ENCODE assay signal across 7 cellular contexts in the genomic region with DNA sequence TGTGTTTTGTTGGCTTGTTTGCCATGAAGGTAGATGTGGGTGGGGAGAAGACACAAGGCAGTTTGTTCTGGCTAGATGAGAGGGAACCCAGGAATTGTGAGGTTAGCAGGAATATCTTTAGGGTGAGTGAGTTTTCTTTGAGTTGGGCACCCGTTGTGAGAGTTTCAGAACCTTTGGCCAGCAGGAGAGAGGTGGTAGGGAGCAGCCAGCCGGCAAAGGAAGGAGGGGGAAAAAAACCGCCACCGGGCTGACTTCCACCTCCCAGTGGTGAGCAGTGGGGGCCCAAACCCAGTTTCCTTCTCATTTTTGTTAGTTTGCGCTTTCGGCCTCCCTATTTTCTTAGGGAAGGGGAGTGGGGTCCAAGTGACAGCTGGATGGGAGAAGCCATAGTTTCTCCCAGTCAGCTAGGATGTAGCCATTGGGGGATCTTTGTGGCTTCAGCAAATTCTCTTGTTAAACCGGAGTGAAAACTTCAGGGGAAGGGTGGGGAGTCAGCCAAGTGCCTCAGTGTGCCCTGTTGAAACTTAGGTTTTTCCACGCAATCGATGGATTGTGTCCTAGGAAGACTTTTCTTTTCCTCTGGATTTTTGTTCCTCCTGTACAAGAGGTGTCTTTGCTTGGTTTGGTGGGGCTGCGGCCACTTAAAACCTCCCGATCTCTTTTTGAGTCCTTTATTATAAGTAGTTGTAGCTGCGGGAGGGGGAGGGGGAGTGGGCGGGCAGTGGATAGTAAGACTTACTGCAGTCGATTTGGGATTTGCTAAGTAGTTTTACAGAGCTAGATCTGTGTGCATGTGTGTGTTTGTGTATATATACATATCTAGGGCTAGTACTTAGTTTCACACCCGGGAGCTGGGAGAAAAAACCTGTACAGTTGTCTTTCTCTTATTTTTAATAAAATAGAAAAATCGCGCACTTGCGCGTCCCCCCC. TPM values are rescaled to one million over a fixed set of nuclear protein-coding genes. Genes with fewer than 3 reads are reported as not detected.
A peak's percentile ranks its signal among the peaks of the same experiment; 100 is the strongest.
DNase-seq lines count a peak whose midpoint lies in the region; ATAC-seq and TF ChIP-seq lines count a peak whose summit lies in the region.
"Had no signal": no experiment of that assay in that cellular context is flagged by ENCODE, and none has a peak within 500 bp of the region (broad histone marks: within the 10 kb centered on the region; RNA-seq: fewer than 3 reads in every experiment).

No MANE protein-coding gene starts in this region.

- H3K9me3 Mint-ChIP-seq in CD14-positive monocyte = peaks cover 0 to 17% (median 7%) of the 10 kb centered on the region in 7 donors
- H3K9me3 Mint-ChIP-seq in stimulated activated naive B cell treated with anti-CD40 and anti-IgM and Interleukin-4, amounts not matched to agents 10 μg/mL and 1 μg/mL and 100 μg/mL, for 72 hours = no peaks in the 10 kb centered on the region

- H3K27ac Mint-ChIP-seq in CD14-positive monocyte = peak overlapping the region in 4 of 7 donors; percentile 38 to 90 (median 50)
- H3K27ac Mint-ChIP-seq in stimulated activated naive B cell treated with anti-CD40 and anti-IgM and Interleukin-4, amounts not matched to agents 10 μg/mL and 1 μg/mL and 100 μg/mL, for 72 hours = no peak overlapping the region

- intact Hi-C loops in CD14-positive monocyte (cut with micrococcal nuclease) = loop anchor here in 1 of 2 donors (10.0 kb wide), 1 partner anchor 122 kb away; the partner anchor contains the start of gene NOL12

- H3K36me3 Mint-ChIP-seq in CD14-positive monocyte = peaks cover 8 to 16% of the 10 kb centered on the region in 2 donors
- peaks cover 0 to 4% of the 10 kb centered on the region in 2 donors for H3K36me3 Mint-ChIP-seq in stimulated activated naive B cell treated with anti-CD40 and anti-IgM and Interleukin-4, amounts not matched to agents 10 μg/mL and 1 μg/mL and 100 μg/mL, for 72 hours

- H3K9ac ChIP-seq in fibroblast of lung (ENCODE audit: insufficient read depth, low read length) = peak overlapping the region; percentile 32

- peaks cover 19% of the 10 kb centered on the region for H3K79me2 ChIP-seq in fibroblast of lung (ENCODE audit: control insufficient read depth, insufficient read depth, low read length)

- H3K4me1 Mint-ChIP-seq in CD14-positive monocyte = peaks cover 54% of the 10 kb centered on the region
- H3K4me1 Mint-ChIP-seq in stimulated activated naive B cell treated with anti-CD40 and anti-IgM and Interleukin-4, amounts not matched to agents 10 μg/mL and 1 μg/mL and 100 μg/mL, for 72 hours = peaks cover 29 to 58% of the 10 kb centered on the region in 2 donors

- DNase-seq in CD14-positive monocyte (ENCODE audit: low spot score) (no peak), NOMO-1 treated with DMSO at 0.1 percent for 48 hours (lab: John Stamatoyannopoulos, UW; ENCODE audit: unreplicated experiment) (peak; percentile 9), fibroblast of lung (ENCODE audit: low read depth in 2 of 2) (peak; percentile 51 to 52), NCI-H1417 (lab: John Stamatoyannopoulos, UW) (no peak)
- DNase-seq in stimulated activated naive B cell treated with anti-CD40 and anti-IgM and Interleukin-4, amounts not matched to agents 10 μg/mL and 1 μg/mL and 100 μg/mL, for 72 hours = no peak

- peak overlapping the region; percentile 87 to 96 for H3K4me3 Mint-ChIP-seq in CD14-positive monocyte
- H3K4me3 Mint-ChIP-seq in stimulated activated naive B cell treated with anti-CD40 and anti-IgM and Interleukin-4, amounts not matched to agents 10 μg/mL and 1 μg/mL and 100 μg/mL, for 72 hours = peak overlapping the region; percentile 78 to 84

- no peaks in the 10 kb centered on the region for H3K36me3 ChIP-seq in fibroblast of lung (ENCODE audit: control insufficient read depth, insufficient read depth, low read length)

- peak overlapping the region; percentile 85 for H3K27ac ChIP-seq in fibroblast of lung (ENCODE audit: insufficient read depth, low read length)

- H3K4me3 ChIP-seq in fibroblast of lung (replicated peaks in 1 of 4; ENCODE audit: control extremely low read depth in 1 of 4, insufficient read depth in 1 of 4, low read depth in 3 of 4, low read length in 4 of 4) = peak overlapping the region; percentile 71 to 89 (median 80)

- no peaks in the 10 kb centered on the region for H3K9me3 ChIP-seq in fibroblast of lung (ENCODE audit: control insufficient read depth, insufficient read depth, low read depth, low read length)

- H3K4me2 ChIP-seq in fibroblast of lung (ENCODE audit: extremely low read depth, insufficient read depth, low read length) = peak overlapping the region; percentile 95

- no peak for ATAC-seq in stimulated activated naive B cell treated with anti-CD40 and anti-IgM and Interleukin-4, amounts not matched to agents 10 μg/mL and 1 μg/mL and 100 μg/mL, for 72 hours (replicated peaks)
- ATAC-seq in HG03108 (IDR thresholded peaks at IDR 0.05; ENCODE audit: unreplicated experiment) = no peak

- H4K20me1 ChIP-seq in fibroblast of lung (ENCODE audit: control insufficient read depth, extremely low read depth, insufficient read depth, low read length) = no peaks in the 10 kb centered on the region

- peaks cover 54 to 71% (median 56%) of the 10 kb centered on the region in 3 donors for H3K27me3 Mint-ChIP-seq in CD14-positive monocyte (ENCODE audit: low read depth in 3 of 3)
- peaks cover 52 to 74% of the 10 kb centered on the region in 2 donors for H3K27me3 Mint-ChIP-seq in stimulated activated naive B cell treated with anti-CD40 and anti-IgM and Interleukin-4, amounts not matched to agents 10 μg/mL and 1 μg/mL and 100 μg/mL, for 72 hours

- H3K4me1 ChIP-seq in fibroblast of lung (ENCODE audit: control insufficient read depth, extremely low read depth, insufficient read depth, low read length) = peaks cover 12% of the 10 kb centered on the region

- H3K27me3 ChIP-seq in fibroblast of lung (ENCODE audit: control insufficient read depth, insufficient read depth, low read length) = no peaks in the 10 kb centered on the region

- TF ChIP-seq CTCF in CD14-positive monocyte (IDR thresholded peaks at IDR 0.05) (no peak), fibroblast of lung (conservative IDR thresholded peaks at IDR 0.05 in 1 of 2, IDR thresholded peaks at IDR 0.05 in 1 of 2; ENCODE audit: low read depth in 1 of 2, low read length in 2 of 2) (no peak)

- no peak overlapping the region for H2AFZ ChIP-seq in fibroblast of lung (ENCODE audit: low read length)

RNA-seq across cellular contexts. Expression of gene GCAT, which starts 1.1 kb away (rescaled TPM):
- polyA plus RNA-seq in CD14-positive monocyte = 1 to 10 TPM; 1.1 to 1.9 TPM
- total RNA-seq in fibroblast of lung = 7.7 and 11.9 TPM in 2 replicates
- polyA plus RNA-seq in fibroblast of lung = 6.6 and 11.0 TPM in 2 replicates
- polyA plus RNA-seq in fibroblast of lung (2012) = 14.0 and 25.6 TPM in 2 replicates
- 14.6 and 20.8 TPM in 2 replicates for polyA minus RNA-seq in fibroblast of lung (ENCODE audit: low replicate concordance)

RNA-seq across cellular contexts. Expression of gene GALR3, which starts 16.5 kb away (rescaled TPM):
- polyA plus RNA-seq in CD14-positive monocyte = not detected
- total RNA-seq in fibroblast of lung = not detected in 2 replicates
- polyA plus RNA-seq in fibroblast of lung = not detected in 2 replicates
- polyA plus RNA-seq in fibroblast of lung (2012) = not detected in 2 replicates
- not detected in 2 replicates for polyA minus RNA-seq in fibroblast of lung (ENCODE audit: low replicate concordance)
- total RNA-seq: LHCN-M2 had no signal

RNA-seq across cellular contexts. Expression of gene ANKRD54, which starts 37.5 kb away (rescaled TPM):
- polyA plus RNA-seq in CD14-positive monocyte (1 to 10 TPM; 7.4 to 9.5 TPM), fibroblast of lung (13.2 and 13.9 TPM in 2 replicates)
- 12.1 and 16.2 TPM in 2 replicates for total RNA-seq in fibroblast of lung
- 16.3 and 16.5 TPM in 2 replicates for polyA plus RNA-seq in fibroblast of lung (2012)
- polyA minus RNA-seq in fibroblast of lung (ENCODE audit: low replicate concordance) = 30.9 and 42.2 TPM in 2 replicates

RNA-seq across cellular contexts. Expression of gene EIF3L, which starts 42.5 kb away (rescaled TPM):
- polyA plus RNA-seq in CD14-positive monocyte = 100 to 1,000 TPM; 209 to 246 TPM
- 288 and 404 TPM in 2 replicates for total RNA-seq in fibroblast of lung
- polyA plus RNA-seq in fibroblast of lung = 509 and 515 TPM in 2 replicates
- polyA plus RNA-seq in fibroblast of lung (2012) = 606 and 625 TPM in 2 replicates
- polyA minus RNA-seq in fibroblast of lung (ENCODE audit: low replicate concordance) = 359 and 395 TPM in 2 replicates

Comparison
In these comparisons a context has a peak if more than half of its experiments do, and no peak if none do; other contexts are left out.
1. DNase-seq: peak in NOMO-1 treated with DMSO at 0.1 percent for 48 hours (single experiment) and fibroblast of lung (2 of 2); none in CD14-positive monocyte (single experiment), stimulated activated naive B cell treated with anti-CD40 and anti-IgM and Interleukin-4, amounts not matched to agents 10 μg/mL and 1 μg/mL and 100 μg/mL, for 72 hours (single experiment) and NCI-H1417 (0 of 3).